ENCODE assay signal across 10 cellular contexts in genomic region chr17:17186551-17187505, GRCh38. TPM values are rescaled to one million over a fixed set of nuclear protein-coding genes. Genes with fewer than 3 reads are reported as not detected.
DNase-seq lines count a peak whose midpoint lies in the region; ATAC-seq and TF ChIP-seq lines count a peak whose summit lies in the region.
"Had no signal": no experiment of that assay in that cellular context is flagged by ENCODE, and none has a peak within 500 bp of the region (broad histone marks: within the 10 kb centered on the region; RNA-seq: fewer than 3 reads in every experiment).

No MANE protein-coding gene starts in this region.

- peak overlapping the region; percentile 72 for H3K27ac Mint-ChIP-seq in activated naive CD8-positive, alpha-beta T cell
- H3K27ac Mint-ChIP-seq in activated naive CD8-positive, alpha-beta T cell treated with anti-CD3 and anti-CD28 coated beads, Interleukin-2, amount 50 U/mL, for 24 hours = no peak overlapping the region
- H3K27ac Mint-ChIP-seq in activated CD4-positive, alpha-beta memory T cell treated with anti-CD3 and anti-CD28 coated beads, Interleukin-2, amount 10 ng/mL, durations not matched to agents 7 days and 5 days = peak overlapping the region; percentile 86

- H3K4me3 ChIP-seq in thyroid gland (replicated peaks in 1 of 3) = no peak overlapping the region
- H3K4me3 ChIP-seq: ovary had no signal

- TF ChIP-seq POLR2A in thyroid gland (IDR thresholded peaks at IDR 0.05) = no peak

- WGBS in thyroid gland, 2 donors = 48 to 51% methylated on average over 13 to 14 of the region's 14 CpGs

- H3K36me3 ChIP-seq in thyroid gland = peaks cover 6 to 11% of the 10 kb centered on the region in 2 donors
- H3K36me3 ChIP-seq: ovary had no signal

- H3K36me3 Mint-ChIP-seq in activated naive CD8-positive, alpha-beta T cell = peaks cover 7% of the 10 kb centered on the region
- peaks cover 16% of the 10 kb centered on the region for H3K36me3 Mint-ChIP-seq in activated naive CD8-positive, alpha-beta T cell treated with anti-CD3 and anti-CD28 coated beads, Interleukin-2, amount 50 U/mL, for 24 hours (ENCODE audit: low read depth)
- H3K36me3 Mint-ChIP-seq in activated CD4-positive, alpha-beta memory T cell treated with anti-CD3 and anti-CD28 coated beads, Interleukin-2, amount 10 ng/mL, durations not matched to agents 7 days and 5 days (ENCODE audit: low read depth) = peaks cover 62% of the 10 kb centered on the region

- peaks cover 51% of the 10 kb centered on the region for H3K4me1 Mint-ChIP-seq in activated naive CD8-positive, alpha-beta T cell (ENCODE audit: low read depth)
- peaks cover 43% of the 10 kb centered on the region for H3K4me1 Mint-ChIP-seq in activated naive CD8-positive, alpha-beta T cell treated with anti-CD3 and anti-CD28 coated beads, Interleukin-2, amount 50 U/mL, for 24 hours
- H3K4me1 Mint-ChIP-seq in activated CD4-positive, alpha-beta memory T cell treated with anti-CD3 and anti-CD28 coated beads, Interleukin-2, amount 10 ng/mL, durations not matched to agents 7 days and 5 days = peaks cover 58% of the 10 kb centered on the region

- H3K27ac ChIP-seq in thyroid gland = peak overlapping the region; percentile 51 to 81 (median 78)
- H3K27ac ChIP-seq: ovary had no signal

- no peak overlapping the region for H3K4me3 Mint-ChIP-seq in activated naive CD8-positive, alpha-beta T cell
- no peak overlapping the region for H3K4me3 Mint-ChIP-seq in activated naive CD8-positive, alpha-beta T cell treated with anti-CD3 and anti-CD28 coated beads, Interleukin-2, amount 50 U/mL, for 24 hours
- no peak overlapping the region for H3K4me3 Mint-ChIP-seq in activated CD4-positive, alpha-beta memory T cell treated with anti-CD3 and anti-CD28 coated beads, Interleukin-2, amount 10 ng/mL, durations not matched to agents 7 days and 5 days
- H3K4me3 Mint-ChIP-seq: B cell had no signal

- intact Hi-C loops in thyroid gland (cut with DNase I) = no loop called here

- H3K9me3 ChIP-seq in thyroid gland = no peaks in the 10 kb centered on the region
- H3K9me3 ChIP-seq: ovary had no signal

- no peaks in the 10 kb centered on the region for H3K27me3 Mint-ChIP-seq in activated naive CD8-positive, alpha-beta T cell
- no peaks in the 10 kb centered on the region for H3K27me3 Mint-ChIP-seq in activated naive CD8-positive, alpha-beta T cell treated with anti-CD3 and anti-CD28 coated beads, Interleukin-2, amount 50 U/mL, for 24 hours
- no peaks in the 10 kb centered on the region for H3K27me3 Mint-ChIP-seq in activated CD4-positive, alpha-beta memory T cell treated with anti-CD3 and anti-CD28 coated beads, Interleukin-2, amount 10 ng/mL, durations not matched to agents 7 days and 5 days
- H3K27me3 Mint-ChIP-seq: B cell had no signal

- POLR2A ChIA-PET in activated CD4-positive, alpha-beta memory T cell treated with anti-CD3 and anti-CD28 coated beads, Interleukin-2, amount 10 ng/mL, durations not matched to agents 7 days and 5 days (lab: Charles Lee) = interaction anchor here (1.0 to 8.0 kb wide), 3 partner anchors 10 to 18 kb away, joined by 3 to 49 read pairs (median 38); partner anchors contain the start of gene PLD6

- no peak for TF ChIP-seq CTCF in thyroid gland (IDR thresholded peaks at IDR 0.05)

- CTCF ChIA-PET in activated CD4-positive, alpha-beta memory T cell treated with anti-CD3 and anti-CD28 coated beads, Interleukin-2, amount 10 ng/mL, durations not matched to agents 7 days and 5 days (lab: Charles Lee) = interaction anchor here (1.0 to 1.4 kb wide), 3 partner anchors 10 to 45 kb away, joined by 3 to 5 read pairs (median 3); no protein-coding TSS in a partner anchor

- DNase-seq in activated naive CD8-positive, alpha-beta T cell treated with anti-CD3 and anti-CD28 coated beads, Interleukin-2, amount 50 U/mL, for 24 hours = no peak
- no peak for DNase-seq in activated CD4-positive, alpha-beta memory T cell treated with anti-CD3 and anti-CD28 coated beads, Interleukin-2, amount 10 ng/mL, durations not matched to agents 7 days and 5 days
- peak; percentile 37 for DNase-seq in iris pigment epithelial cell (ENCODE audit: low read depth)
- DNase-seq in thyroid gland = peak in 1 of 2 donors; percentile 29
- DNase-seq: ovary had no signal

- H3K27me3 ChIP-seq in thyroid gland = no peaks in the 10 kb centered on the region
- H3K27me3 ChIP-seq: ovary had no signal

- peaks cover 39 to 59% of the 10 kb centered on the region in 2 donors for H3K4me1 ChIP-seq in thyroid gland

- no peak for ATAC-seq in activated naive CD8-positive, alpha-beta T cell treated with anti-CD3 and anti-CD28 coated beads, Interleukin-2, amount 50 U/mL, for 24 hours
- ATAC-seq in HG03521 (IDR thresholded peaks at IDR 0.05; ENCODE audit: unreplicated experiment) = no peak
- ATAC-seq in GM21825 (IDR thresholded peaks at IDR 0.05; ENCODE audit: unreplicated experiment) = no peak
- ATAC-seq in HG02840 (IDR thresholded peaks at IDR 0.05; ENCODE audit: low FRiP score, unreplicated experiment) = no peak

- H3K9me3 Mint-ChIP-seq in activated naive CD8-positive, alpha-beta T cell (ENCODE audit: low read depth) = no peaks in the 10 kb centered on the region
- H3K9me3 Mint-ChIP-seq in activated naive CD8-positive, alpha-beta T cell treated with anti-CD3 and anti-CD28 coated beads, Interleukin-2, amount 50 U/mL, for 24 hours = no peaks in the 10 kb centered on the region
- no peaks in the 10 kb centered on the region for H3K9me3 Mint-ChIP-seq in activated CD4-positive, alpha-beta memory T cell treated with anti-CD3 and anti-CD28 coated beads, Interleukin-2, amount 10 ng/mL, durations not matched to agents 7 days and 5 days

RNA-seq across cellular contexts. Expression of gene PLD6, which starts 19.3 kb away (rescaled TPM):
- 1 to 10 TPM; 6.3 to 6.6 TPM for total RNA-seq in activated CD4-positive, alpha-beta memory T cell treated with anti-CD3 and anti-CD28 coated beads, Interleukin-2, amount 10 ng/mL, durations not matched to agents 7 days and 5 days
- 1 to 10 TPM; 1.3 to 3.2 (median 2.5) TPM for total RNA-seq in thyroid gland

RNA-seq across cellular contexts. Expression of gene FLCN, which starts 50.1 kb away (rescaled TPM):
- total RNA-seq in activated CD4-positive, alpha-beta memory T cell treated with anti-CD3 and anti-CD28 coated beads, Interleukin-2, amount 10 ng/mL, durations not matched to agents 7 days and 5 days = 10 to 100 TPM; 48.8 to 53.1 TPM
- total RNA-seq in thyroid gland = 10 to 100 TPM; 61.5 to 79.7 (median 68.2) TPM
